Comparison of ENCODE assay signal across 8 cellular contexts in the genomic region with DNA sequence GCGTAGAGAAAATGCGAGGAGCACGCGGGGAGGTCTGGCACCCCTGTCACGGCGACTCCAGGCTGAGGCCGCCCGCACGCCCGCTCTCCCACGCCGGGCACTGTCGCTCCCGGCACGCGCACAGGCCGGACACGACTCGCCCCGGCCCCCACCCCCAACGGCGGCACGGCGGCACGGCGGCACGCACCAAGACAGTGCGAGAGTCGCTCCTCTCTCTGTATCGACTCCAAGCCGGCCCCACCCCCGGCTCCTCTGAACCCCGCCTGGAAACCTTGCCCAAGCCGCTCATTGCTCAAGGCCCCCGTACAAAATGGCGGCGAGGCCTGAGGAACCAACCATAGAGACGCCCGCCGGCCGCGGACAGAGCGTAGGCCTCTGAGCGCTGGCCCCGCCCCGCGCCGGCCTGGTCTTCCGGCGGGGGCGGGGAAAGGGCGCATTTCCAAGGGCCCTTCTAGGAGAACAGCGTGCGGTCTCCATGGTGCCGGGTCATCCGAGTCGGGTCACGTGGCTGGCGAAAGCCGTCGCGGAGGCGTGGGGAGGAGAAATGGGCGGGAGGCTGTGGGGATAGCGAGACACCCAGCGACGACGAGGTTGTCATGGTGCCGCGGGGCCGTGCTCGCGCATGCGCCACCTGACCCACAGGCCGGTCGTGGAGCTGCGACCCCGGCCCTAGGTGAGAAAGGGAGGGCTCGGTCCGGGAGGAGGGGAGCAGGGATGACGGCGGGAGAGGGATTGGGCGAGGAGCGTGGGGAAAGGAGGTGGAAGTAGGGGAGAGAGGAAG. TPM values are rescaled to one million over a fixed set of nuclear protein-coding genes. Genes with fewer than 3 reads are reported as not detected.
DNase-seq lines count a peak whose midpoint lies in the region; ATAC-seq and TF ChIP-seq lines count a peak whose summit lies in the region.

A gene with protein sequence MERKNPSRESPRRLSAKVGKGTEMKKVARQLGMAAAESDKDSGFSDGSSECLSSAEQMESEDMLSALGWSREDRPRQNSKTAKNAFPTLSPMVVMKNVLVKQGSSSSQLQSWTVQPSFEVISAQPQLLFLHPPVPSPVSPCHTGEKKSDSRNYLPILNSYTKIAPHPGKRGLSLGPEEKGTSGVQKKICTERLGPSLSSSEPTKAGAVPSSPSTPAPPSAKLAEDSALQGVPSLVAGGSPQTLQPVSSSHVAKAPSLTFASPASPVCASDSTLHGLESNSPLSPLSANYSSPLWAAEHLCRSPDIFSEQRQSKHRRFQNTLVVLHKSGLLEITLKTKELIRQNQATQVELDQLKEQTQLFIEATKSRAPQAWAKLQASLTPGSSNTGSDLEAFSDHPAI (plus strand): TSS at position 570 of the 781 bp plus-strand sequence. CDS start 7,451 bp downstream, outside the sequence.

- H3K4me3 ChIP-seq in epithelial cell of esophagus (ENCODE audit: low read length): peak within 1 kb of the TSS; percentile 99
- peak within 1 kb of the TSS; percentile 92 for H3K4me3 ChIP-seq in mononuclear cell (ENCODE audit: low read length)

- no peaks in the 10 kb centered on the region for H3K9me3 ChIP-seq in mononuclear cell (ENCODE audit: low read depth, low read length)

- H3K27me3 ChIP-seq in mononuclear cell (ENCODE audit: insufficient read depth, low read length): no peaks in the 10 kb centered on the region

- peak within 1 kb of the TSS; percentile 83 to 100 (median 99) for H3K27ac Mint-ChIP-seq in IgD-negative memory B cell

- no peaks in the 10 kb centered on the region for H3K9me3 Mint-ChIP-seq in IgD-negative memory B cell

- peaks cover 25% of the 10 kb centered on the region for H3K4me1 ChIP-seq in mononuclear cell (ENCODE audit: insufficient read depth, low read length)

- H3K27me3 Mint-ChIP-seq in IgD-negative memory B cell: no peaks in the 10 kb centered on the region

- peak within 1 kb of the TSS; percentile 91 to 99 (median 96) for H3K4me3 Mint-ChIP-seq in IgD-negative memory B cell

- DNase-seq in DMS 273 treated with DMSO at 0.1 percent for 48 hours (lab: John Stamatoyannopoulos, UW) (peak; percentile 98), OCI-M2 (lab: John Stamatoyannopoulos, UW; ENCODE audit: unreplicated experiment) (peak; percentile 92), activated T-cell treated with anti-CD3 and anti-CD28 coated beads for 4 hours (peak; percentile 98), epithelial cell of esophagus (ENCODE audit: low read depth) (peak; percentile 99)
- peak; percentile 97 to 98 for DNase-seq in stimulated activated CD8-positive, alpha-beta memory T cell treated with anti-CD3 and anti-CD28 coated beads, Interleukin-4, amount 100 ng/mL, for 1 hour (ENCODE audit: low read depth in 2 of 2, low spot score in 1 of 2)

- ATAC-seq in GM21529 (IDR thresholded peaks at IDR 0.05; ENCODE audit: unreplicated experiment): peak; percentile 88

- H3K4me1 Mint-ChIP-seq in IgD-negative memory B cell: peaks cover 36 to 47% (median 44%) of the 10 kb centered on the region in 3 donors

- peak; percentile 4 for TF ChIP-seq CTCF in epithelial cell of esophagus (IDR thresholded peaks at IDR 0.05; ENCODE audit: insufficient read depth, low read depth, low read length, missing control alignments)

- peaks cover 3% of the 10 kb centered on the region for H3K36me3 Mint-ChIP-seq in IgD-negative memory B cell

RNA-seq across cellular contexts. Expression of the gene that starts here (rescaled TPM):
- 14.7 TPM for polyA plus RNA-seq in IgD-negative memory B cell
- total RNA-seq in mononuclear cell: 10.9 TPM

Comparison
In these comparisons a context has a peak if more than half of its experiments do, and no peak if none do; other contexts are left out.
1. Peak in every context shown above with its lines: DNase-seq, ATAC-seq and H3K4me3 ChIP-seq.